In genomic region chr20:63140683-63141433, GRCh38 we compare ENCODE assay signal across 19 cellular contexts.
"Had no signal": no experiment of that assay in that cellular context is flagged by ENCODE, and none has a peak within 500 bp of the region (broad histone marks: within the 10 kb centered on the region; RNA-seq: fewer than 3 reads in every experiment).

No MANE protein-coding gene starts in this region.

- H3K9me3 ChIP-seq: left lung, upper lobe of right lung had no signal

- H3K4me1 Mint-ChIP-seq: activated CD4-positive, alpha-beta memory T cell treated with anti-CD3 and anti-CD28 coated beads, Interleukin-2, amount 10 ng/mL, durations not matched to agents 7 days and 5 days; activated naive CD8-positive, alpha-beta T cell treated with anti-CD3 and anti-CD28 coated beads, Interleukin-2, amount 10 ng/mL, durations not matched to agents 7 days and 5 days; nephron progenitor cell; T-helper 17 cell had no signal

- H3K4me3 ChIP-seq: left lung, upper lobe of right lung had no signal

- H3K27ac Mint-ChIP-seq: activated CD4-positive, alpha-beta memory T cell treated with anti-CD3 and anti-CD28 coated beads, Interleukin-2, amount 10 ng/mL, durations not matched to agents 7 days and 5 days; activated naive CD4-positive, alpha-beta T cell treated with anti-CD3 and anti-CD28 coated beads for 36 hours; activated naive CD8-positive, alpha-beta T cell treated with anti-CD3 and anti-CD28 coated beads, Interleukin-2, amount 10 ng/mL, durations not matched to agents 7 days and 5 days; activated T-cell treated with anti-CD3 and anti-CD28 coated beads, Interleukin-2, amount 50 U/mL, for 72 hours; dendritic cell treated with granulocyte-macrophage colony-stimulating factor and Interleukin-4, amounts not matched to agents 40 ng/mL and 50 ng/mL, for 4 days; nephron progenitor cell; T-helper 17 cell had no signal

- H3K27ac ChIP-seq: left lung, upper lobe of right lung had no signal

- H3K9me3 Mint-ChIP-seq: activated CD4-positive, alpha-beta memory T cell treated with anti-CD3 and anti-CD28 coated beads, Interleukin-2, amount 10 ng/mL, durations not matched to agents 7 days and 5 days; activated naive CD4-positive, alpha-beta T cell treated with anti-CD3 and anti-CD28 coated beads for 36 hours; activated naive CD8-positive, alpha-beta T cell treated with anti-CD3 and anti-CD28 coated beads, Interleukin-2, amount 10 ng/mL, durations not matched to agents 7 days and 5 days; activated T-cell treated with anti-CD3 and anti-CD28 coated beads, Interleukin-2, amount 50 U/mL, for 72 hours; dendritic cell treated with granulocyte-macrophage colony-stimulating factor and Interleukin-4, amounts not matched to agents 40 ng/mL and 50 ng/mL, for 4 days had no signal

- ATAC-seq: activated T-cell treated with anti-CD3 and anti-CD28 coated beads, Interleukin-2, amount 50 U/mL, for 72 hours; left lung; stimulated activated naive CD8-positive, alpha-beta T cell treated with anti-CD3 and anti-CD28 coated beads, Interleukin-15, Interleukin-2, amounts not matched to agents 100 U/mL and 50 U/mL, for 24 hours; T-helper 17 cell; upper lobe of right lung had no signal

- H3K4me3 Mint-ChIP-seq: activated CD4-positive, alpha-beta memory T cell treated with anti-CD3 and anti-CD28 coated beads, Interleukin-2, amount 10 ng/mL, durations not matched to agents 7 days and 5 days; activated naive CD4-positive, alpha-beta T cell treated with anti-CD3 and anti-CD28 coated beads for 36 hours; activated naive CD8-positive, alpha-beta T cell treated with anti-CD3 and anti-CD28 coated beads, Interleukin-2, amount 10 ng/mL, durations not matched to agents 7 days and 5 days; activated T-cell treated with anti-CD3 and anti-CD28 coated beads, Interleukin-2, amount 50 U/mL, for 72 hours; dendritic cell treated with granulocyte-macrophage colony-stimulating factor and Interleukin-4, amounts not matched to agents 40 ng/mL and 50 ng/mL, for 4 days; nephron progenitor cell; T-helper 17 cell had no signal

- H3K4me1 ChIP-seq: left lung, upper lobe of right lung had no signal

- DNase-seq: activated CD4-positive, alpha-beta memory T cell treated with anti-CD3 and anti-CD28 coated beads, Interleukin-2, amount 10 ng/mL, durations not matched to agents 7 days and 5 days; activated CD4-positive, alpha-beta T cell treated with anti-CD3 and anti-CD28 coated beads for 48 hours; activated CD4-positive, CD25-positive, alpha-beta regulatory T cell; activated effector memory CD4-positive, alpha-beta T cell treated with Interleukin-2 at 50 U/mL for 16 hours; activated naive CD4-positive, alpha-beta T cell treated with anti-CD3 and anti-CD28 coated beads for 36 hours; activated naive CD8-positive, alpha-beta T cell treated with anti-CD3 and anti-CD28 coated beads, Interleukin-2, amount 10 ng/mL, durations not matched to agents 7 days and 5 days; activated T-cell treated with anti-CD3 and anti-CD28 coated beads, Interleukin-2, amount 50 U/mL, for 72 hours; amniotic stem cell; effector CD4-positive, alpha-beta T cell; midbrain; nephron progenitor cell; nucleus accumbens; stimulated activated CD4-positive, alpha-beta T cell treated with anti-CD3 and anti-CD28 coated beads, Interleukin-4, amount 100 ng/mL, for 24 hours; stimulated activated naive CD8-positive, alpha-beta T cell treated with anti-CD3 and anti-CD28 coated beads, Interleukin-15, Interleukin-2, amounts not matched to agents 100 U/mL and 50 U/mL, for 24 hours; SW 1271; T-helper 17 cell; upper lobe of right lung had no signal

- H3K36me3 Mint-ChIP-seq: activated naive CD8-positive, alpha-beta T cell treated with anti-CD3 and anti-CD28 coated beads, Interleukin-2, amount 10 ng/mL, durations not matched to agents 7 days and 5 days had no signal

- H3K36me3 ChIP-seq: left lung, upper lobe of right lung had no signal
